6 cellular contexts compared by ENCODE assay signal in genomic region chr13:36725936-36726335, GRCh38. TPM values are rescaled to one million over a fixed set of nuclear protein-coding genes. Genes with fewer than 3 reads are reported as not detected.
"Had no signal": no experiment of that assay in that cellular context is flagged by ENCODE, and none has a peak within 500 bp of the region (broad histone marks: within the 10 kb centered on the region; RNA-seq: fewer than 3 reads in every experiment).

No MANE protein-coding gene starts in this region.

- H3K4me1 Mint-ChIP-seq: IgD-negative memory B cell had no signal

- DNase-seq: IMR-90, KBM-7 had no signal

- H3K4me3 Mint-ChIP-seq: IgD-negative memory B cell had no signal

- H3K9me3 Mint-ChIP-seq: IgD-negative memory B cell had no signal

- ATAC-seq: HepG2, K562 had no signal

RNA-seq across cellular contexts. Expression of gene SERTM1, which starts 52.1 kb away (rescaled TPM):
- total RNA-seq: HepG2, HT-29, IMR-90, K562 had no signal
